Comparison of ENCODE assay signal across 25 cellular contexts in the genomic region with DNA sequence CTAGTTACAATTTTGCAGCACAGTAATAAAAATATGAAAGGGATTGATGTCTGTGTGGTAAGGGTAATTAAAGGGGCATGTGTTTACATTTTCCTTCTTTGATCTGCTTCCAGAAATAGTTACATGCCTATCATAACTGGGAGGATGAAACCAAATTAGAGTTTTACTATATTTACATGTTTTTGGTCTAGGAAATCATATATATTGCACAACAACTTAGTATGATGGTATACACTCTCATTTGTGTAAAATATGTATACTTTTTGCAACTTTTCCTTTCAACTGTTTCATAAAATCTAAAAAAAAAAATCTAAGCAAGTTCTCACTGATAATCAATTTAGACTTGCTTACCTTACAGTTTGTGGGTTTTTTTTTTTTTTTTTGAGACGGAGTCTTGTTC.
"Had no signal": no experiment of that assay in that cellular context is flagged by ENCODE, and none has a peak within 500 bp of the region (broad histone marks: within the 10 kb centered on the region; RNA-seq: fewer than 3 reads in every experiment).

No MANE protein-coding gene starts in this region.

- H3K9me3 Mint-ChIP-seq: naive B cell; natural killer cell; stimulated activated effector memory CD8-positive, alpha-beta T cell treated with anti-CD3 and anti-CD28 coated beads, Interleukin-12 subunit alpha, Interleukin-12 subunit beta, amount 100 ng/mL, for 72 hours; stimulated activated naive CD8-positive, alpha-beta T cell treated with anti-CD3 and anti-CD28 coated beads, Interleukin-15, Interleukin-2, amounts not matched to agents 100 ng/mL and 50 ng/mL, for 24 hours; type B pancreatic cell had no signal

- H3K4me1 Mint-ChIP-seq: immature natural killer cell; naive B cell; stimulated activated effector memory CD8-positive, alpha-beta T cell treated with anti-CD3 and anti-CD28 coated beads, Interleukin-12 subunit alpha, Interleukin-12 subunit beta, amount 100 ng/mL, for 72 hours had no signal

- H3K27me3 Mint-ChIP-seq: progenitor cell of endocrine pancreas; stimulated activated naive CD8-positive, alpha-beta T cell treated with anti-CD3 and anti-CD28 coated beads, Interleukin-15, Interleukin-2, amounts not matched to agents 100 ng/mL and 50 ng/mL, for 24 hours had no signal

- H3K4me1 ChIP-seq: lower lobe of right lung, right atrium auricular region, spleen, tibial nerve, uterus had no signal

- DNase-seq: hypothalamus; immature natural killer cell; kidney; left colon; left lung; lower lobe of right lung; mammary epithelial cell; mesenchymal stem cell; naive B cell; natural killer cell; ovary; spleen; stimulated activated CD4-positive, alpha-beta T cell treated with anti-CD3 and anti-CD28 coated beads, Interleukin-4, amount 100 ng/mL, for 24 hours; stimulated activated naive CD4-positive, alpha-beta T cell; substantia nigra; uterus had no signal

- H3K36me3 Mint-ChIP-seq: naive B cell; natural killer cell; stimulated activated effector memory CD8-positive, alpha-beta T cell treated with anti-CD3 and anti-CD28 coated beads, Interleukin-12 subunit alpha, Interleukin-12 subunit beta, amount 100 ng/mL, for 72 hours had no signal

- ATAC-seq: left colon; natural killer cell; sciatic nerve; stimulated activated effector memory CD8-positive, alpha-beta T cell treated with anti-CD3 and anti-CD28 coated beads, Interleukin-12 subunit alpha, Interleukin-12 subunit beta, amount 100 ng/mL, for 72 hours had no signal

- H3K9me3 ChIP-seq: left lung, lower lobe of right lung, ovary, right atrium auricular region, spleen, tibial nerve, uterus had no signal

- H3K27ac ChIP-seq: lower lobe of right lung, ovary, right atrium auricular region, skin epidermis, spleen, tibial nerve, uterus had no signal

- H3K27ac Mint-ChIP-seq: immature natural killer cell; natural killer cell; stimulated activated effector memory CD8-positive, alpha-beta T cell treated with anti-CD3 and anti-CD28 coated beads, Interleukin-12 subunit alpha, Interleukin-12 subunit beta, amount 100 ng/mL, for 72 hours; stimulated activated naive CD8-positive, alpha-beta T cell treated with anti-CD3 and anti-CD28 coated beads, Interleukin-15, Interleukin-2, amounts not matched to agents 100 ng/mL and 50 ng/mL, for 24 hours; type B pancreatic cell had no signal

- H3K36me3 ChIP-seq: lower lobe of right lung, ovary, right atrium auricular region, spleen, uterus had no signal

- FAIRE-seq: islet of Langerhans, kidney had no signal

- H3K27me3 ChIP-seq: left lung, ovary, right atrium auricular region, spleen, tibial nerve, uterus had no signal

- H3K4me3 Mint-ChIP-seq: immature natural killer cell; naive B cell; natural killer cell; stimulated activated effector memory CD8-positive, alpha-beta T cell treated with anti-CD3 and anti-CD28 coated beads, Interleukin-12 subunit alpha, Interleukin-12 subunit beta, amount 100 ng/mL, for 72 hours; stimulated activated naive CD8-positive, alpha-beta T cell treated with anti-CD3 and anti-CD28 coated beads, Interleukin-15, Interleukin-2, amounts not matched to agents 100 ng/mL and 50 ng/mL, for 24 hours had no signal

- H3K4me3 ChIP-seq: left lung, lower lobe of right lung, ovary, right atrium auricular region, skin epidermis, spleen, tibial nerve, uterus had no signal
